Comparison of ENCODE assay signal across 1 cellular context in genomic region chr9:126860077-126860756, GRCh38.
A peak's percentile ranks its signal among the peaks of the same experiment; 100 is the strongest.
TF ChIP-seq lines count a peak whose summit lies in the region.

ZBTB34 (plus strand) TSS chr9:126860639; CDS start chr9:126879400, 18,761 bp downstream.

TF ChIP-seq in HepG2, 621 proteins besides CTCF, POLR2A, EP300 and RAD21 (continued from another document):
- TF ChIP-seq SNAPC4 (CRISPR knock-in tag; IDR thresholded peaks at IDR 0.05) (no peak), GRHL1 (CRISPR knock-in tag; conservative IDR thresholded peaks at IDR 0.05) (no peak), AGO1 (IDR thresholded peaks at IDR 0.05; ENCODE audit: low read depth, low read length, poor library complexity, severe bottlenecking) (no peak), RBFOX2 (IDR thresholded peaks at IDR 0.05; ENCODE audit: low read depth, low read length) (peak; percentile 78), REPIN1 (CRISPR knock-in tag; IDR thresholded peaks at IDR 0.05; ENCODE audit: borderline replicate concordance, low read depth) (no peak), ZNF292 (CRISPR knock-in tag; IDR thresholded peaks at IDR 0.05; ENCODE audit: borderline replicate concordance, low read depth) (no peak), TEF (CRISPR knock-in tag; IDR thresholded peaks at IDR 0.05) (no peak), RCOR2 (CRISPR knock-in tag; IDR thresholded peaks at IDR 0.05) (no peak), DMTF1 (CRISPR knock-in tag; IDR thresholded peaks at IDR 0.05) (no peak), SRSF9 (IDR thresholded peaks at IDR 0.05; ENCODE audit: borderline replicate concordance, insufficient read depth, low read depth, low read length, poor library complexity, severe bottlenecking) (no peak), CSRNP2 (CRISPR knock-in tag; conservative IDR thresholded peaks at IDR 0.05; ENCODE audit: low read depth) (no peak), ZSCAN31 (CRISPR knock-in tag; IDR thresholded peaks at IDR 0.05; ENCODE audit: low read depth) (peak; percentile 37; the same call in 1 of the 2 replicates), KAT7 (CRISPR knock-in tag; IDR thresholded peaks at IDR 0.05; ENCODE audit: borderline replicate concordance) (peak; percentile 74; the same call in 1 of the 2 replicates), MXD1 (CRISPR knock-in tag; IDR thresholded peaks at IDR 0.05) (peak; percentile 77), ZBTB7B (CRISPR knock-in tag; IDR thresholded peaks at IDR 0.05) (peak; percentile 98), FOXK1 (CRISPR knock-in tag; IDR thresholded peaks at IDR 0.05; ENCODE audit: borderline replicate concordance, low read depth) (peak; percentile 34; the same call in 1 of the 2 replicates), DDIT3 (CRISPR knock-in tag; IDR thresholded peaks at IDR 0.05) (no peak), ZNF18 (CRISPR knock-in tag; IDR thresholded peaks at IDR 0.05; ENCODE audit: insufficient replicate concordance) (no peak), ZNF580 (CRISPR knock-in tag; IDR thresholded peaks at IDR 0.05; ENCODE audit: borderline replicate concordance, low read depth) (peak; percentile 81; the same call in 1 of the 2 replicates), SMARCC2 (IDR thresholded peaks at IDR 0.05) (no peak), ZNF782 (CRISPR knock-in tag; IDR thresholded peaks at IDR 0.05; ENCODE audit: borderline replicate concordance) (no peak), ZNF234 (CRISPR knock-in tag; conservative IDR thresholded peaks at IDR 0.05) (no peak), ZNF263 (CRISPR knock-in tag; IDR thresholded peaks at IDR 0.05) (no peak)
